25 cellular contexts compared by ENCODE assay signal in the genomic region with DNA sequence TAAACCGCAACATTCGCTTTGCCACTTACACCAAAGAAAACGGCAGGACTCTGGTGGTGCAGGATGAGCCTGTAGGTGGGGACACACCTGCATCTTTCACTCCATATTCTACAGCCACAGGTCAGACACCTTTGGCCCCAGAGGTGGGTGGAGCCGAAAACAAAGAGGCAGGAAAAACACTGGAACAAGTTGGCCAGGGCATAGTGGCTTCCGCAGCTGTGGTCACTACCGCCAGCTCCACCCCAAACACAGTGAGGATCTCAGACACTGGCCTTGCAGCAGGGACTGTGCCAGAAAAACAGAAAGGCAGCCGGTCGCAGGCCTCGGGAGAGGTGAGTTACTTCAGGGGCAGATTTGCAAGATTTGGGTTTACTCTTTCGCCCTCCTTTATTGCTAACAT. TPM values are rescaled to one million over a fixed set of nuclear protein-coding genes. Genes with fewer than 3 reads are reported as not detected.
A peak's percentile ranks its signal among the peaks of the same experiment; 100 is the strongest.
DNase-seq lines count a peak whose midpoint lies in the region; ATAC-seq, FAIRE-seq and TF ChIP-seq lines count a peak whose summit lies in the region.
"Had no signal": no experiment of that assay in that cellular context is flagged by ENCODE, and none has a peak within 500 bp of the region (broad histone marks: within the 10 kb centered on the region; RNA-seq: fewer than 3 reads in every experiment).

No MANE protein-coding gene starts in this region.

- no peak for TF ChIP-seq POLR2A in HepG2 (IDR thresholded peaks at IDR 0.05; ENCODE audit: insufficient read depth in 1 of 2, low read depth in 2 of 2, low read length in 2 of 2)

- no peak overlapping the region for H2AK5ac ChIP-seq in H9 (ENCODE audit: insufficient read length, low read length)
- no peak overlapping the region for H2AK5ac ChIP-seq in mesendoderm (ENCODE audit: low read length)

- no peak overlapping the region for H2BK12ac ChIP-seq in H9 (ENCODE audit: insufficient read length, low read depth, low read length)

- no peak overlapping the region for H3K18ac ChIP-seq in H9 (ENCODE audit: insufficient read length, low read depth, low read length)
- no peak overlapping the region for H3K18ac ChIP-seq in mesendoderm (ENCODE audit: low read length)

- TF ChIP-seq CTCF in HepG2 (CRISPR knock-in tag; IDR thresholded peaks at IDR 0.05): no peak
- TF ChIP-seq CTCF in H9 (conservative IDR thresholded peaks at IDR 0.05): no peak

- H3K4me3 Mint-ChIP-seq in stimulated activated naive B cell treated with anti-CD40 and anti-IgM and Interleukin-4, amounts not matched to agents 10 μg/mL and 1 μg/mL and 100 μg/mL, for 72 hours: no peak overlapping the region
- H3K4me3 Mint-ChIP-seq in H9: no peak overlapping the region
- H3K4me3 Mint-ChIP-seq: activated CD8-positive, alpha-beta T cell treated with anti-CD3 and anti-CD28 coated beads for 36 hours; activated naive CD4-positive, alpha-beta T cell treated with anti-CD3 and anti-CD28 coated beads, Interleukin-2, amount 50 U/mL, for 24 hours; activated T-helper 17 cell treated with anti-CD3 and anti-CD28 coated beads, Interleukin-2, amount 50 U/mL, for 72 hours; memory B cell; stimulated activated naive CD8-positive, alpha-beta T cell treated with anti-CD3 and anti-CD28 coated beads, Interleukin-15, amount 100 ng/mL, for 72 hours had no signal

- in situ Hi-C loops in HepG2 (cut with HindIII; ENCODE audit: extremely low pct_ligation_motif_present, low pct_unique_long_range_greater_than_20kb): no loop called here

- TF ChIP-seq RAD21 in HepG2 (CRISPR knock-in tag; IDR thresholded peaks at IDR 0.05): no peak

- FAIRE-seq in HepG2 (lab: Jason Lieb, UNC): no peak
- FAIRE-seq: keratinocyte, TTC549 had no signal

- H3K23ac ChIP-seq in H9 (ENCODE audit: insufficient read length, low read depth, low read length) (no peak overlapping the region), mesendoderm (ENCODE audit: low read length) (no peak overlapping the region)

- intact Hi-C loops in HepG2 (cut with micrococcal nuclease; ENCODE audit: unreplicated experiment): no loop called here

- H3K4me2 ChIP-seq in HepG2 (ENCODE audit: low read depth, low read length) (no peak overlapping the region), H9 (ENCODE audit: insufficient read depth, insufficient read length, low read length) (no peak overlapping the region), mesendoderm (ENCODE audit: low read length) (no peak overlapping the region)

- H3K9ac ChIP-seq in HepG2 (ENCODE audit: insufficient read depth, low read depth, low read length) (no peak overlapping the region), H9 (ENCODE audit: extremely low read depth, insufficient read length, low read length) (no peak overlapping the region), mesendoderm (ENCODE audit: low read length) (no peak overlapping the region)

- no peaks in the 10 kb centered on the region for H4K20me1 ChIP-seq in HepG2 (ENCODE audit: insufficient read depth, low read length)
- no peaks in the 10 kb centered on the region for H4K20me1 ChIP-seq in H9 (ENCODE audit: control insufficient read depth, insufficient read depth, insufficient read length)

- H2BK5ac ChIP-seq in H9 (ENCODE audit: insufficient read length, low read length) (no peak overlapping the region), mesendoderm (ENCODE audit: low read length) (no peak overlapping the region)

- H3K9me3 ChIP-seq in HepG2 (ENCODE audit: low read length): no peaks in the 10 kb centered on the region
- no peaks in the 10 kb centered on the region for H3K9me3 ChIP-seq in H9 (ENCODE audit: control insufficient read depth, low read depth, low read length)
- H3K9me3 ChIP-seq: prostate gland had no signal

- H3K9me3 Mint-ChIP-seq in stimulated activated naive B cell treated with anti-CD40 and anti-IgM and Interleukin-4, amounts not matched to agents 10 μg/mL and 1 μg/mL and 100 μg/mL, for 72 hours: no peaks in the 10 kb centered on the region
- H3K9me3 Mint-ChIP-seq in H9: no peaks in the 10 kb centered on the region
- H3K9me3 Mint-ChIP-seq: activated CD8-positive, alpha-beta T cell treated with anti-CD3 and anti-CD28 coated beads for 36 hours; activated naive CD4-positive, alpha-beta T cell treated with anti-CD3 and anti-CD28 coated beads, Interleukin-2, amount 50 U/mL, for 24 hours; activated T-helper 17 cell treated with anti-CD3 and anti-CD28 coated beads, Interleukin-2, amount 50 U/mL, for 72 hours; memory B cell; stimulated activated naive CD8-positive, alpha-beta T cell treated with anti-CD3 and anti-CD28 coated beads, Interleukin-15, amount 100 ng/mL, for 72 hours had no signal

- H3K56ac ChIP-seq in H9 (ENCODE audit: insufficient read length, low read depth, low read length): no peak overlapping the region
- no peak overlapping the region for H3K56ac ChIP-seq in mesendoderm (ENCODE audit: low read length)

- no peak overlapping the region for H2AFZ ChIP-seq in HepG2 (ENCODE audit: low read length)
- no peak overlapping the region for H2AFZ ChIP-seq in H9 (ENCODE audit: low read length)

- no peaks in the 10 kb centered on the region for H3K79me2 ChIP-seq in HepG2 (ENCODE audit: insufficient read depth, low read length)
- no peaks in the 10 kb centered on the region for H3K79me2 ChIP-seq in H9 (ENCODE audit: insufficient read depth, low read length)
- no peaks in the 10 kb centered on the region for H3K79me2 ChIP-seq in mesendoderm (ENCODE audit: control insufficient read depth, insufficient read depth, low read length)

- no peak overlapping the region for H2BK20ac ChIP-seq in H9 (ENCODE audit: low read depth, low read length, poor library complexity, severe bottlenecking)

- H3T11ph ChIP-seq in H9 (ENCODE audit: low read length): no peak overlapping the region

- ATAC-seq in HepG2: no peak
- no peak for ATAC-seq in stimulated activated naive B cell treated with anti-CD40 and anti-IgM and Interleukin-4, amounts not matched to agents 10 μg/mL and 1 μg/mL and 100 μg/mL, for 72 hours (replicated peaks)
- no peak for ATAC-seq in HG02571 (IDR thresholded peaks at IDR 0.05; ENCODE audit: unreplicated experiment)
- ATAC-seq: activated CD8-positive, alpha-beta T cell treated with anti-CD3 and anti-CD28 coated beads for 36 hours; activated T-helper 17 cell treated with anti-CD3 and anti-CD28 coated beads, Interleukin-2, amount 50 U/mL, for 72 hours; stimulated activated naive CD8-positive, alpha-beta T cell treated with anti-CD3 and anti-CD28 coated beads, Interleukin-15, amount 100 ng/mL, for 72 hours had no signal

- H4K91ac ChIP-seq in H9 (ENCODE audit: insufficient read length, low read depth, low read length): no peak overlapping the region

- peaks cover 18 to 45% of the 10 kb centered on the region in 2 experiments for H3K36me3 ChIP-seq in HepG2 (replicated peaks in 1 of 2; ENCODE audit: control insufficient read depth in 1 of 2, insufficient read depth in 2 of 2, low read length in 2 of 2)
- peaks cover 9% of the 10 kb centered on the region for H3K36me3 ChIP-seq in mesendoderm (ENCODE audit: control insufficient read depth, insufficient read depth, low read length)

- H4K8ac ChIP-seq in H9 (replicated peaks; ENCODE audit: insufficient read length, low read depth, low read length): no peak overlapping the region
- H4K8ac ChIP-seq in mesendoderm (ENCODE audit: low read depth, low read length): no peak overlapping the region

- POLR2A ChIA-PET in HepG2 (lab: Yijun Ruan, JAX): no interaction called here

- 90% methylated on average over 10 of the region's 10 CpGs for WGBS in HepG2 (ENCODE audit: low lambda C conversion rate)
- WGBS in H9 (ENCODE audit: extremely low coverage, insufficient read length, low lambda C conversion rate): no CpG with 5 or more reads among the region's 10 CpGs
- WGBS in mesendoderm (ENCODE audit: extremely low coverage, insufficient coverage, low lambda C conversion rate): no CpG with 5 or more reads among the region's 10 CpGs

- no peak overlapping the region for H3K4me3 ChIP-seq in HepG2 (replicated peaks in 1 of 3; ENCODE audit: insufficient read depth in 1 of 3, low read depth in 2 of 3, low read length in 3 of 3)
- no peak overlapping the region for H3K4me3 ChIP-seq in mesendoderm (ENCODE audit: low read length)
- H3K4me3 ChIP-seq: prostate gland had no signal

- H3K27me3 ChIP-seq in HepG2 (ENCODE audit: control insufficient read depth in 1 of 2, insufficient read depth in 2 of 2, low read length in 2 of 2) (no peaks in the 10 kb centered on the region), H9 (ENCODE audit: insufficient read depth, low read length) (no peaks in the 10 kb centered on the region), mesendoderm (ENCODE audit: insufficient read depth, low read length, poor library complexity) (no peaks in the 10 kb centered on the region)

- DNase-seq in SW480 (ENCODE audit: low spot score): peak; percentile 46
- DNase-seq in caudate nucleus (lab: John Stamatoyannopoulos, UW): peak in 9 of 61 donors; percentile 1 to 26 (median 14)
- DNase-seq in HepG2 (ENCODE audit: low spot score): no peak
- no peak for DNase-seq in stimulated activated naive B cell treated with anti-CD40 and anti-IgM and Interleukin-4, amounts not matched to agents 10 μg/mL and 1 μg/mL and 100 μg/mL, for 72 hours
- DNase-seq in H9: no peak
- DNase-seq in mesendoderm: no peak
- DNase-seq: activated CD4-positive, CD25-positive, alpha-beta regulatory T cell treated with anti-CD3 and anti-CD28 coated beads, Interleukin-2, amount 50 U/mL, for 72 hours; activated CD8-positive, alpha-beta T cell treated with anti-CD3 and anti-CD28 coated beads for 36 hours; central memory CD4-positive, alpha-beta T cell; DMS79 treated with DMSO at 0.1 percent for 48 hours; NCI-H1436; NCI-H2107; NCI-H446 treated with DMSO at 0.1 percent for 48 hours; NCI-H82; stimulated activated naive CD8-positive, alpha-beta T cell treated with anti-CD3 and anti-CD28 coated beads, Interleukin-15, amount 100 ng/mL, for 72 hours; T-helper 1 cell; trophoblast cell had no signal

- H3K4ac ChIP-seq in H9 (ENCODE audit: low read depth, low read length) (no peak overlapping the region), mesendoderm (ENCODE audit: low read depth, low read length) (no peak overlapping the region)

- TSS peak; percentile 44 for BruUV-seq in HepG2 (replicated peaks; lab: Mats Ljungman, UMichigan)

- peaks cover 28 to 45% of the 10 kb centered on the region in 2 donors for H3K36me3 Mint-ChIP-seq in stimulated activated naive B cell treated with anti-CD40 and anti-IgM and Interleukin-4, amounts not matched to agents 10 μg/mL and 1 μg/mL and 100 μg/mL, for 72 hours
- H3K36me3 Mint-ChIP-seq in H9 (ENCODE audit: insufficient read depth in 1 of 3, low read depth in 3 of 3): peaks cover 25 to 60% (median 60%) of the 10 kb centered on the region in 3 experiments; a peak in 6 of 7 replicates

- H3K4me1 ChIP-seq in HepG2 (ENCODE audit: insufficient read depth, low read length) (no peaks in the 10 kb centered on the region), H9 (ENCODE audit: insufficient read depth, low read length) (no peaks in the 10 kb centered on the region), mesendoderm (ENCODE audit: control insufficient read depth, low read depth, low read length) (no peaks in the 10 kb centered on the region)
- H3K4me1 ChIP-seq: prostate gland had no signal

- no peaks in the 10 kb centered on the region for H3K79me1 ChIP-seq in H9 (ENCODE audit: insufficient read depth, low read depth, low read length, poor library complexity, severe bottlenecking)
- no peaks in the 10 kb centered on the region for H3K79me1 ChIP-seq in mesendoderm (ENCODE audit: low read length)

- H2BK120ac ChIP-seq in H9 (ENCODE audit: low read depth, low read length, poor library complexity, severe bottlenecking): no peak overlapping the region
- H2BK120ac ChIP-seq in mesendoderm (ENCODE audit: low read depth, low read length): no peak overlapping the region

- H3K23me2 ChIP-seq in H9 (ENCODE audit: insufficient read length, low read depth, low read length, poor library complexity, severe bottlenecking): no peaks in the 10 kb centered on the region

- peak overlapping the region; percentile 21 for H3K27ac Mint-ChIP-seq in stimulated activated naive B cell treated with anti-CD40 and anti-IgM and Interleukin-4, amounts not matched to agents 10 μg/mL and 1 μg/mL and 100 μg/mL, for 72 hours
- H3K27ac Mint-ChIP-seq in H9: no peak overlapping the region; a peak in 1 of 7 replicates
- H3K27ac Mint-ChIP-seq: activated CD8-positive, alpha-beta T cell treated with anti-CD3 and anti-CD28 coated beads for 36 hours; activated naive CD4-positive, alpha-beta T cell treated with anti-CD3 and anti-CD28 coated beads, Interleukin-2, amount 50 U/mL, for 24 hours had no signal

- no peaks in the 10 kb centered on the region for H3K27me3 Mint-ChIP-seq in stimulated activated naive B cell treated with anti-CD40 and anti-IgM and Interleukin-4, amounts not matched to agents 10 μg/mL and 1 μg/mL and 100 μg/mL, for 72 hours
- H3K27me3 Mint-ChIP-seq in H9 (ENCODE audit: low read depth): no peaks in the 10 kb centered on the region
- H3K27me3 Mint-ChIP-seq: activated CD8-positive, alpha-beta T cell treated with anti-CD3 and anti-CD28 coated beads for 36 hours; activated naive CD4-positive, alpha-beta T cell treated with anti-CD3 and anti-CD28 coated beads, Interleukin-2, amount 50 U/mL, for 24 hours; activated T-helper 17 cell treated with anti-CD3 and anti-CD28 coated beads, Interleukin-2, amount 50 U/mL, for 72 hours; memory B cell; stimulated activated naive CD8-positive, alpha-beta T cell treated with anti-CD3 and anti-CD28 coated beads, Interleukin-15, amount 100 ng/mL, for 72 hours had no signal

- H4K5ac ChIP-seq in H9 (ENCODE audit: insufficient read length, low read depth, low read length): no peak overlapping the region
- H4K5ac ChIP-seq in mesendoderm (ENCODE audit: low read length): no peak overlapping the region

- TF ChIP-seq EP300 in HepG2 (IDR thresholded peaks at IDR 0.05; ENCODE audit: low read depth in 2 of 2, low read length in 2 of 2) (no peak), HepG2 (CRISPR knock-in tag; IDR thresholded peaks at IDR 0.05; ENCODE audit: borderline replicate concordance) (no peak)

- H2BK15ac ChIP-seq in H9 (ENCODE audit: low read depth, low read length): no peak overlapping the region
- no peak overlapping the region for H2BK15ac ChIP-seq in mesendoderm (replicated peaks; ENCODE audit: low read depth)

- peak overlapping the region; percentile 28 for H3K27ac ChIP-seq in caudate nucleus (ENCODE audit: low read depth, low read length)
- no peak overlapping the region for H3K27ac ChIP-seq in HepG2 (ENCODE audit: extremely low read length, insufficient read depth, low read length)
- no peak overlapping the region for H3K27ac ChIP-seq in H9 (ENCODE audit: insufficient read length, low read depth, low read length)
- no peak overlapping the region for H3K27ac ChIP-seq in mesendoderm (ENCODE audit: low read depth, low read length)
- H3K27ac ChIP-seq: C4-2B, prostate gland had no signal

- H3K14ac ChIP-seq in H9 (ENCODE audit: insufficient read depth, low read length): no peak overlapping the region

- no peaks in the 10 kb centered on the region for H3K4me1 Mint-ChIP-seq in stimulated activated naive B cell treated with anti-CD40 and anti-IgM and Interleukin-4, amounts not matched to agents 10 μg/mL and 1 μg/mL and 100 μg/mL, for 72 hours
- no peaks in the 10 kb centered on the region for H3K4me1 Mint-ChIP-seq in H9
- H3K4me1 Mint-ChIP-seq: activated naive CD4-positive, alpha-beta T cell treated with anti-CD3 and anti-CD28 coated beads, Interleukin-2, amount 50 U/mL, for 24 hours; activated T-helper 17 cell treated with anti-CD3 and anti-CD28 coated beads, Interleukin-2, amount 50 U/mL, for 72 hours; memory B cell; stimulated activated naive CD8-positive, alpha-beta T cell treated with anti-CD3 and anti-CD28 coated beads, Interleukin-15, amount 100 ng/mL, for 72 hours had no signal

- CTCF ChIA-PET in HepG2 (lab: Yijun Ruan, JAX; ENCODE audit: low intra/inter-chr PET ratio, low total read pairs): no interaction called here

RNA-seq across cellular contexts. Expression of a gene that starts 33.8 kb away (rescaled TPM):
- 34.3 and 47.7 TPM in 2 replicates for total RNA-seq in HepG2 (2016; rRNA removed; fragmentation: Illumina TruSeq; extraction: Trizol)
- total RNA-seq in HepG2 (2016; cell fraction: cytosol; rRNA removed; fragmentation: Illumina TruSeq; extraction: Trizol; ENCODE audit: low read depth): 7.3 and 7.5 TPM in 2 replicates
- total RNA-seq in HepG2 (2016; cell fraction: insoluble cytoplasmic fraction; rRNA removed; fragmentation: Illumina TruSeq; extraction: Trizol): 33.7 and 41.7 TPM in 2 replicates
- 14.6 and 15.4 TPM in 2 replicates for total RNA-seq in HepG2 (2016; cell fraction: membrane; rRNA removed; fragmentation: Illumina TruSeq; extraction: Trizol)
- total RNA-seq in HepG2 (2016; cell fraction: nucleus; rRNA removed; fragmentation: Illumina TruSeq; extraction: Trizol): 31.3 and 31.9 TPM in 2 replicates
- 19.6 and 19.7 TPM in 2 replicates for polyA plus RNA-seq in HepG2 (2011; rRNA removed)
- 9.2 and 12.1 TPM in 2 replicates for polyA plus RNA-seq in HepG2 (2011; cell fraction: cytosol; rRNA removed)
- 20.4 and 21.1 TPM in 2 replicates for polyA plus RNA-seq in HepG2 (2011; cell fraction: nucleus; rRNA removed)
- 21.2 and 24.4 TPM in 2 replicates for polyA plus RNA-seq in HepG2 (2012)
- 1.5 TPM in 2 replicates for polyA plus RNA-seq in HepG2 (2016; cell fraction: cytosol; fragmentation: Illumina TruSeq; extraction: Trizol; ENCODE audit: low read depth)
- polyA plus RNA-seq in HepG2 (2016; cell fraction: insoluble cytoplasmic fraction; fragmentation: Illumina TruSeq; extraction: Trizol; ENCODE audit: low read depth): 35.2 and 38.8 TPM in 2 replicates
- polyA plus RNA-seq in HepG2 (2016; cell fraction: membrane; fragmentation: Illumina TruSeq; extraction: Trizol; ENCODE audit: low read depth): 5.1 and 6.0 TPM in 2 replicates
- 43.2 and 50.0 TPM in 2 replicates for polyA plus RNA-seq in HepG2 (2016; cell fraction: nucleus; fragmentation: Illumina TruSeq; extraction: Trizol; ENCODE audit: insufficient read depth, low read depth)
- polyA minus RNA-seq in HepG2 (2011; rRNA and poly(A)+ RNA removed; ENCODE audit: low replicate concordance): 32.4 and 40.8 TPM in 2 replicates
- polyA minus RNA-seq in HepG2 (2011; cell fraction: cytosol; rRNA and poly(A)+ RNA removed): 26.1 and 30.4 TPM in 2 replicates
- polyA minus RNA-seq in HepG2 (2011; cell fraction: nucleus; rRNA and poly(A)+ RNA removed): 37.2 and 39.4 TPM in 2 replicates
- 77.8 and 89.2 TPM in 2 replicates for total RNA-seq in H9 (2021)
- polyA plus RNA-seq in mesendoderm (2013, experiment 1 of 2): 28.6 TPM
- 27.5 TPM for polyA plus RNA-seq in mesendoderm (2013, experiment 2 of 2)

RNA-seq across cellular contexts. Expression of a gene that starts 48.2 kb away (rescaled TPM):
- total RNA-seq in HepG2 (2016; rRNA removed; fragmentation: Illumina TruSeq; extraction: Trizol) (26.9 and 28.5 TPM in 2 replicates), H9 (2021) (59.6 and 61.9 TPM in 2 replicates)
- total RNA-seq in HepG2 (2016; cell fraction: cytosol; rRNA removed; fragmentation: Illumina TruSeq; extraction: Trizol; ENCODE audit: low read depth): 5.7 and 6.2 TPM in 2 replicates
- 26.1 and 26.8 TPM in 2 replicates for total RNA-seq in HepG2 (2016; cell fraction: insoluble cytoplasmic fraction; rRNA removed; fragmentation: Illumina TruSeq; extraction: Trizol)
- total RNA-seq in HepG2 (2016; cell fraction: membrane; rRNA removed; fragmentation: Illumina TruSeq; extraction: Trizol): 22.1 and 22.4 TPM in 2 replicates
- total RNA-seq in HepG2 (2016; cell fraction: nucleus; rRNA removed; fragmentation: Illumina TruSeq; extraction: Trizol): 19.0 and 21.2 TPM in 2 replicates
- 28.1 and 30.1 TPM in 2 replicates for polyA plus RNA-seq in HepG2 (2011; rRNA removed)
- 16.8 and 17.2 TPM in 2 replicates for polyA plus RNA-seq in HepG2 (2011; cell fraction: cytosol; rRNA removed)
- 46.4 and 53.9 TPM in 2 replicates for polyA plus RNA-seq in HepG2 (2011; cell fraction: nucleus; rRNA removed)
- polyA plus RNA-seq in HepG2 (2012): 15.6 and 16.9 TPM in 2 replicates
- 3.1 and 3.3 TPM in 2 replicates for polyA plus RNA-seq in HepG2 (2016; cell fraction: cytosol; fragmentation: Illumina TruSeq; extraction: Trizol; ENCODE audit: low read depth)
- polyA plus RNA-seq in HepG2 (2016; cell fraction: insoluble cytoplasmic fraction; fragmentation: Illumina TruSeq; extraction: Trizol; ENCODE audit: low read depth): 22.4 and 24.1 TPM in 2 replicates
- 11.4 TPM in 2 replicates for polyA plus RNA-seq in HepG2 (2016; cell fraction: membrane; fragmentation: Illumina TruSeq; extraction: Trizol; ENCODE audit: low read depth)
- polyA plus RNA-seq in HepG2 (2016; cell fraction: nucleus; fragmentation: Illumina TruSeq; extraction: Trizol; ENCODE audit: insufficient read depth, low read depth): 29.0 and 31.0 TPM in 2 replicates
- polyA minus RNA-seq in HepG2 (2011; rRNA and poly(A)+ RNA removed; ENCODE audit: low replicate concordance): 38.4 and 40.2 TPM in 2 replicates
- polyA minus RNA-seq in HepG2 (2011; cell fraction: cytosol; rRNA and poly(A)+ RNA removed): 15.7 TPM in 2 replicates
- 34.9 and 47.7 TPM in 2 replicates for polyA minus RNA-seq in HepG2 (2011; cell fraction: nucleus; rRNA and poly(A)+ RNA removed)
- 42.5 TPM for polyA plus RNA-seq in mesendoderm (2013, experiment 1 of 2)
- 43.7 TPM for polyA plus RNA-seq in mesendoderm (2013, experiment 2 of 2)

RNA-seq across cellular contexts. Expression of a gene that starts 52.6 kb away (rescaled TPM):
- 3.8 and 5.3 TPM in 2 replicates for total RNA-seq in HepG2 (2016; rRNA removed; fragmentation: Illumina TruSeq; extraction: Trizol)
- total RNA-seq in HepG2 (2016; cell fraction: cytosol; rRNA removed; fragmentation: Illumina TruSeq; extraction: Trizol; ENCODE audit: low read depth): 9.0 and 9.4 TPM in 2 replicates
- total RNA-seq in HepG2 (2016; cell fraction: insoluble cytoplasmic fraction; rRNA removed; fragmentation: Illumina TruSeq; extraction: Trizol): 3.9 and 5.8 TPM in 2 replicates
- total RNA-seq in HepG2 (2016; cell fraction: membrane; rRNA removed; fragmentation: Illumina TruSeq; extraction: Trizol): 14.7 TPM in 2 replicates
- total RNA-seq in HepG2 (2016; cell fraction: nucleus; rRNA removed; fragmentation: Illumina TruSeq; extraction: Trizol): 3.5 and 4.5 TPM in 2 replicates
- 7.8 and 9.2 TPM in 2 replicates for polyA plus RNA-seq in HepG2 (2011; rRNA removed)
- 6.4 and 8.0 TPM in 2 replicates for polyA plus RNA-seq in HepG2 (2011; cell fraction: cytosol; rRNA removed)
- polyA plus RNA-seq in HepG2 (2011; cell fraction: nucleus; rRNA removed): 11.6 and 14.0 TPM in 2 replicates
- polyA plus RNA-seq in HepG2 (2012): 6.1 and 6.7 TPM in 2 replicates
- 19.5 and 20.0 TPM in 2 replicates for polyA plus RNA-seq in HepG2 (2016; cell fraction: cytosol; fragmentation: Illumina TruSeq; extraction: Trizol; ENCODE audit: low read depth)
- 6.3 and 6.4 TPM in 2 replicates for polyA plus RNA-seq in HepG2 (2016; cell fraction: insoluble cytoplasmic fraction; fragmentation: Illumina TruSeq; extraction: Trizol; ENCODE audit: low read depth)
- 24.8 and 25.5 TPM in 2 replicates for polyA plus RNA-seq in HepG2 (2016; cell fraction: membrane; fragmentation: Illumina TruSeq; extraction: Trizol; ENCODE audit: low read depth)
- polyA plus RNA-seq in HepG2 (2016; cell fraction: nucleus; fragmentation: Illumina TruSeq; extraction: Trizol; ENCODE audit: insufficient read depth, low read depth): 14.2 and 15.5 TPM in 2 replicates
- 11.3 TPM in 1 of 2 replicates, not detected in the other for polyA minus RNA-seq in HepG2 (2011; rRNA and poly(A)+ RNA removed; ENCODE audit: low replicate concordance)
- 4.0 and 5.3 TPM in 2 replicates for polyA minus RNA-seq in HepG2 (2011; cell fraction: cytosol; rRNA and poly(A)+ RNA removed)
- polyA minus RNA-seq in HepG2 (2011; cell fraction: nucleus; rRNA and poly(A)+ RNA removed): 3.1 and 6.0 TPM in 2 replicates
- total RNA-seq in H9 (2021): 44.3 and 49.0 TPM in 2 replicates
- polyA plus RNA-seq in mesendoderm (2013, experiment 1 of 2): 8.2 TPM
- polyA plus RNA-seq in mesendoderm (2013, experiment 2 of 2): 8.7 TPM

RNA-seq across cellular contexts. Expression of a gene that starts 54.7 kb away (rescaled TPM):
- 27.6 and 44.1 TPM in 2 replicates for total RNA-seq in HepG2 (2016; rRNA removed; fragmentation: Illumina TruSeq; extraction: Trizol)
- 7.6 and 8.5 TPM in 2 replicates for total RNA-seq in HepG2 (2016; cell fraction: cytosol; rRNA removed; fragmentation: Illumina TruSeq; extraction: Trizol; ENCODE audit: low read depth)
- total RNA-seq in HepG2 (2016; cell fraction: insoluble cytoplasmic fraction; rRNA removed; fragmentation: Illumina TruSeq; extraction: Trizol): 26.9 and 38.3 TPM in 2 replicates
- total RNA-seq in HepG2 (2016; cell fraction: membrane; rRNA removed; fragmentation: Illumina TruSeq; extraction: Trizol): 9.4 and 10.9 TPM in 2 replicates
- 18.6 and 19.2 TPM in 2 replicates for total RNA-seq in HepG2 (2016; cell fraction: nucleus; rRNA removed; fragmentation: Illumina TruSeq; extraction: Trizol)
- 11.8 and 17.7 TPM in 2 replicates for polyA plus RNA-seq in HepG2 (2011; rRNA removed)
- 8.8 and 9.2 TPM in 2 replicates for polyA plus RNA-seq in HepG2 (2011; cell fraction: cytosol; rRNA removed)
- 7.0 and 10.3 TPM in 2 replicates for polyA plus RNA-seq in HepG2 (2011; cell fraction: nucleus; rRNA removed)
- polyA plus RNA-seq in HepG2 (2012): 4.8 and 13.0 TPM in 2 replicates
- polyA plus RNA-seq in HepG2 (2016; cell fraction: cytosol; fragmentation: Illumina TruSeq; extraction: Trizol; ENCODE audit: low read depth): 2.5 and 3.0 TPM in 2 replicates
- polyA plus RNA-seq in HepG2 (2016; cell fraction: insoluble cytoplasmic fraction; fragmentation: Illumina TruSeq; extraction: Trizol; ENCODE audit: low read depth): 36.0 and 37.3 TPM in 2 replicates
- 4.0 and 4.5 TPM in 2 replicates for polyA plus RNA-seq in HepG2 (2016; cell fraction: membrane; fragmentation: Illumina TruSeq; extraction: Trizol; ENCODE audit: low read depth)
- polyA plus RNA-seq in HepG2 (2016; cell fraction: nucleus; fragmentation: Illumina TruSeq; extraction: Trizol; ENCODE audit: insufficient read depth, low read depth): 18.4 and 19.2 TPM in 2 replicates
- polyA minus RNA-seq in HepG2 (2011; rRNA and poly(A)+ RNA removed; ENCODE audit: low replicate concordance): 13.3 and 16.6 TPM in 2 replicates
- polyA minus RNA-seq in HepG2 (2011; cell fraction: cytosol; rRNA and poly(A)+ RNA removed): 7.9 and 8.3 TPM in 2 replicates
- polyA minus RNA-seq in HepG2 (2011; cell fraction: nucleus; rRNA and poly(A)+ RNA removed): 14.5 and 16.0 TPM in 2 replicates
- total RNA-seq in H9 (2021): 19.9 and 22.8 TPM in 2 replicates
- polyA plus RNA-seq in mesendoderm (2013, experiment 1 of 2): 25.5 TPM
- 25.5 TPM for polyA plus RNA-seq in mesendoderm (2013, experiment 2 of 2)
